ENCODE assay signal across 22 cellular contexts in genomic region chr7:142628945-142629344, GRCh38.
"Had no signal": no experiment of that assay in that cellular context is flagged by ENCODE, and none has a peak within 500 bp of the region (broad histone marks: within the 10 kb centered on the region; RNA-seq: fewer than 3 reads in every experiment).

No MANE protein-coding gene starts in this region.

- ATAC-seq: Panc1, PC-3 had no signal

- H3K4me3 Mint-ChIP-seq: IgD-negative memory B cell had no signal

- H3K9me3 Mint-ChIP-seq: IgD-negative memory B cell had no signal

- H3K27ac ChIP-seq: RWPE1 had no signal

- DNase-seq: KBM-7; MV-4-11; NCI-H1048; NCI-H1105; NCI-H1417; NCI-H1436 treated with DMSO at 0.1 percent for 48 hours; NCI-H1694; NCI-H187 treated with DMSO at 0.1 percent for 48 hours; NCI-H2029 treated with DMSO at 0.1 percent for 48 hours; NCI-H2171 treated with DMSO at 0.1 percent for 48 hours; NCI-H345; NCI-H446 treated with DMSO at 0.1 percent for 48 hours; NCI-H510A treated with DMSO at 0.1 percent for 48 hours; NCI-H526; NCI-H748 treated with DMSO at 0.1 percent for 48 hours; NK-92 treated with Interleukin-12 subunit alpha and Interleukin-12 subunit beta, amount 100 ng/mL, for 24 hours; SHP77; T-helper 1 cell had no signal
